In genomic region chr11:2138075-2138435, GRCh38 we compare ENCODE assay signal across 11 cellular contexts. TPM values are rescaled to one million over a fixed set of nuclear protein-coding genes. Genes with fewer than 3 reads are reported as not detected.
DNase-seq lines count a peak whose midpoint lies in the region; ATAC-seq and TF ChIP-seq lines count a peak whose summit lies in the region.
"Had no signal": no experiment of that assay in that cellular context is flagged by ENCODE, and none has a peak within 500 bp of the region (broad histone marks: within the 10 kb centered on the region; RNA-seq: fewer than 3 reads in every experiment).

No MANE protein-coding gene starts in this region.

- H3K4me3 ChIP-seq in Caco-2 (ENCODE audit: low read depth, low read length), result peak overlapping the region; percentile 78
- peak overlapping the region; percentile 48 for H3K4me3 ChIP-seq in right cardiac atrium (ENCODE audit: low read length)
- peak overlapping the region; percentile 47 to 50 (median 48) for H3K4me3 ChIP-seq in gastrocnemius medialis

- H3K9me3 ChIP-seq in Caco-2 (no peaks in the 10 kb centered on the region), T-helper 17 cell (ENCODE audit: control insufficient read depth, low read length, poor library complexity, severe bottlenecking) (no peaks in the 10 kb centered on the region), right cardiac atrium (ENCODE audit: control insufficient read depth, low read length) (no peaks in the 10 kb centered on the region), gastrocnemius medialis (no peaks in the 10 kb centered on the region)

- 2% methylated on average over 43 of the region's 43 CpGs for WGBS in right cardiac atrium

- POLR2A ChIA-PET in Caco-2 (lab: Charles Lee), result interaction anchor here (0.6 to 1.3 kb wide), 3 partner anchors 14 to 606 kb away, joined by 3 to 5 read pairs (median 5); no protein-coding TSS in a partner anchor

- intact Hi-C loops in Caco-2 (cut with micrococcal nuclease; ENCODE audit: unreplicated experiment), result no loop called here
- intact Hi-C loops in right cardiac atrium (cut with DNase I), result loop anchor here in 1 of 4 donors (5.0 kb wide), 1 partner anchor 41 kb away; no protein-coding TSS in a partner anchor
- intact Hi-C loops in gastrocnemius medialis (cut with DNase I; ENCODE audit: low total_unique reads), result no loop called here

- H3K27me3 ChIP-seq in Caco-2 (replicated peaks; ENCODE audit: control insufficient read depth, insufficient read depth, low read length), result no peaks in the 10 kb centered on the region; the same call in none of the 2 replicates
- no peaks in the 10 kb centered on the region for H3K27me3 ChIP-seq in right cardiac atrium (ENCODE audit: control insufficient read depth, insufficient read depth)
- peaks cover 46 to 69% (median 65%) of the 10 kb centered on the region in 3 donors for H3K27me3 ChIP-seq in gastrocnemius medialis

- no peaks in the 10 kb centered on the region for H3K9me3 Mint-ChIP-seq in Caco-2 (ENCODE audit: unreplicated experiment)

- ATAC-seq in T-helper 17 cell (no peak), right cardiac atrium (no peak), gastrocnemius medialis (no peak), GM19324 (IDR thresholded peaks at IDR 0.05; ENCODE audit: low FRiP score, unreplicated experiment) (no peak), GM21528 (IDR thresholded peaks at IDR 0.05; ENCODE audit: low FRiP score, unreplicated experiment) (no peak)

- peaks cover 53% of the 10 kb centered on the region for H3K36me3 Mint-ChIP-seq in Caco-2 (ENCODE audit: insufficient read depth, unreplicated experiment)
- H3K36me3 Mint-ChIP-seq in T-helper 17 cell (ENCODE audit: low read depth), result peaks cover 5% of the 10 kb centered on the region

- in situ Hi-C loops in gastrocnemius medialis (cut with MboI; ENCODE audit: low sequenced_read_pairs in 4 of 4), result loop anchor here in 1 of 4 donors (25.0 kb wide), 1 partner anchor 101 kb away; no protein-coding TSS in a partner anchor

- CTCF ChIA-PET in Caco-2 (lab: Charles Lee), result interaction anchor here (0.6 to 2.9 kb wide), 6 partner anchors 13 to 1318 kb away, joined by 3 to 28 read pairs (median 4); no protein-coding TSS in a partner anchor

- H3K27me3 Mint-ChIP-seq in Caco-2 (ENCODE audit: insufficient read depth, unreplicated experiment) (peaks cover 22% of the 10 kb centered on the region), T-helper 17 cell (peaks cover 55% of the 10 kb centered on the region)

- H3K4me3 Mint-ChIP-seq in Caco-2 (ENCODE audit: unreplicated experiment) (peak overlapping the region; percentile 84), T-helper 17 cell (peak overlapping the region; percentile 89)

- H3K27ac ChIP-seq in right cardiac atrium (ENCODE audit: low read length) (no peak overlapping the region), gastrocnemius medialis (peak overlapping the region; percentile 55 to 68 (median 66))

- TF ChIP-seq POLR2A in gastrocnemius medialis (IDR thresholded peaks at IDR 0.05), result no peak

- BruUV-seq in Caco-2 (replicated peaks; lab: Mats Ljungman, UMichigan), result no TSS peak

- H3K4me1 Mint-ChIP-seq in Caco-2 (ENCODE audit: low read depth, unreplicated experiment), result peaks cover 22% of the 10 kb centered on the region
- H3K4me1 Mint-ChIP-seq in T-helper 17 cell, result peaks cover 10% of the 10 kb centered on the region

- H3K27ac Mint-ChIP-seq in Caco-2 (ENCODE audit: unreplicated experiment), result peak overlapping the region; percentile 30
- H3K27ac Mint-ChIP-seq in T-helper 17 cell, result no peak overlapping the region

- H3K4me1 ChIP-seq in Caco-2 (peaks cover 19% of the 10 kb centered on the region), right cardiac atrium (ENCODE audit: control insufficient read depth, insufficient read depth, low read length) (no peaks in the 10 kb centered on the region), gastrocnemius medialis (peaks cover 0 to 9% of the 10 kb centered on the region in 2 donors)

- peak in 1 of 2 experiments; percentile 69 for DNase-seq in Caco-2
- DNase-seq in T-helper 17 cell, result peak in 1 of 3 donors; percentile 8
- peak in 2 of 3 donors; percentile 45 to 63 for DNase-seq in right cardiac atrium
- no peak for DNase-seq in gastrocnemius medialis
- DNase-seq in NCI-H2107 (lab: John Stamatoyannopoulos, UW), result no peak
- DNase-seq in islet precursor cell, result no peak
- DNase-seq: DND-41, head of caudate nucleus, NCI-H1048 had no signal

- TF ChIP-seq CTCF in Caco-2 (IDR thresholded peaks at IDR 0.05; ENCODE audit: insufficient read depth in 1 of 2, low read depth in 1 of 2, low read length in 1 of 2, severe bottlenecking in 1 of 2, unreplicated experiment in 1 of 2) (no peak), gastrocnemius medialis (IDR thresholded peaks at IDR 0.05 in 4 of 5, conservative IDR thresholded peaks at IDR 0.05 in 1 of 5) (no peak)

- peaks cover 4% of the 10 kb centered on the region for H3K36me3 ChIP-seq in Caco-2 (ENCODE audit: control insufficient read depth, insufficient read depth, low read length)
- no peaks in the 10 kb centered on the region for H3K36me3 ChIP-seq in gastrocnemius medialis

RNA-seq across cellular contexts. Expression of gene IGF2, which starts 1.1 kb away (rescaled TPM):
- 1,375 and 1,397 TPM in 2 replicates for total RNA-seq in Caco-2 (2022)
- under 1 TPM; 0.21 to 0.77 TPM for total RNA-seq in T-helper 17 cell
- 10 to 100 TPM; 34.6 to 94.1 (median 47.0) TPM for total RNA-seq in right cardiac atrium
- 66.3 TPM for polyA plus RNA-seq in right cardiac atrium
- 10 to 100 TPM; 21.6 to 42.4 (median 29.2) TPM for total RNA-seq in gastrocnemius medialis

RNA-seq across cellular contexts. Expression of gene INS, which starts 23.0 kb away (rescaled TPM):
- not detected in 2 replicates for total RNA-seq in Caco-2 (2022)
- total RNA-seq in T-helper 17 cell, result not detected
- 1 to 10 TPM in 1 of 4 donors, not detected in 3; 1.1 TPM for total RNA-seq in right cardiac atrium
- not detected for polyA plus RNA-seq in right cardiac atrium
- not detected for total RNA-seq in gastrocnemius medialis

RNA-seq across cellular contexts. Expression of gene TH, which starts 33.6 kb away (rescaled TPM):
- not detected in 2 replicates for total RNA-seq in Caco-2 (2022)
- not detected for total RNA-seq in T-helper 17 cell
- total RNA-seq in right cardiac atrium, result not detected
- polyA plus RNA-seq in right cardiac atrium, result not detected
- total RNA-seq in gastrocnemius medialis, result not detected

Comparison
In these comparisons a context has a peak if more than half of its experiments do, and no peak if none do; other contexts are left out.
1. DNase-seq: peak in right cardiac atrium (2 of 3); none in gastrocnemius medialis (0 of 2), NCI-H2107 (single experiment) and islet precursor cell (single experiment).
2. RNA of gene IGF2, which starts 1.1 kb away (total RNA-seq): 1,375 to 1,397 TPM in Caco-2; 34.6 to 94.1 TPM in right cardiac atrium, 21.6 to 42.4 TPM in gastrocnemius medialis and 0.21 to 0.77 TPM in T-helper 17 cell; every median in the first group is over 10 times any median in the second.
3. Peak in every context shown above with its lines, with median percentiles within 50 percentile points of each other: H3K4me3 ChIP-seq.